ENCODE assay signal across 21 cellular contexts in genomic region chr3:69647081-69647480, GRCh38.
"Had no signal": no experiment of that assay in that cellular context is flagged by ENCODE, and none has a peak within 500 bp of the region (broad histone marks: within the 10 kb centered on the region; RNA-seq: fewer than 3 reads in every experiment).

No MANE protein-coding gene starts in this region.

- H3K27ac ChIP-seq: HL-60, KMS-11, PC-9, SJSA1, SK-N-MC had no signal

- DNase-seq: NCI-H1092 treated with DMSO at 0.1 percent for 48 hours, NCI-H1436, NCI-H187, NCI-H2029, NCI-H2081 treated with DMSO at 0.1 percent for 48 hours, NCI-H2171, NCI-H446, NCI-H510A, NCI-H524 treated with DMSO at 0.1 percent for 48 hours, NCI-H69, NCI-H774, PC-9, Peyer's patch, SHP77 treated with DMSO at 0.1 percent for 48 hours, T-cell had no signal

- H3K9me3 ChIP-seq: Peyer's patch, SJSA1 had no signal

- H3K4me1 ChIP-seq: Peyer's patch had no signal

- H2AFZ ChIP-seq: PC-9 had no signal

- H3K36me3 ChIP-seq: Peyer's patch, SJSA1 had no signal

- H3K4me3 ChIP-seq: K562, PC-9, Peyer's patch, SJSA1, SK-N-MC had no signal

- H3K9ac ChIP-seq: KMS-11 had no signal

- ATAC-seq: K562, Right ventricle myocardium inferior, T-cell had no signal

- H3K27me3 ChIP-seq: Peyer's patch, SJSA1 had no signal

- H3K4me2 ChIP-seq: KMS-11, PC-9 had no signal
